9 cellular contexts compared by ENCODE assay signal in genomic region chr7:150514748-150515222, GRCh38. TPM values are rescaled to one million over a fixed set of nuclear protein-coding genes. Genes with fewer than 3 reads are reported as not detected.
DNase-seq lines count a peak whose midpoint lies in the region; ATAC-seq and TF ChIP-seq lines count a peak whose summit lies in the region.
"Had no signal": no experiment of that assay in that cellular context is flagged by ENCODE, and none has a peak within 500 bp of the region (broad histone marks: within the 10 kb centered on the region; RNA-seq: fewer than 3 reads in every experiment).

TSS of gene GIMAP7 (plus strand) at chr7:150514872. CDS start at chr7:150519975, 5,103 bp downstream.

- H2BK12ac ChIP-seq in mesenchymal stem cell (ENCODE audit: low read length in 2 of 2) = no peak within 1 kb of the TSS

- 65% methylated on average over 3 of the region's 3 CpGs for WGBS in mesenchymal stem cell

- H3K4me1 Mint-ChIP-seq in activated naive CD8-positive, alpha-beta T cell treated with anti-CD3 and anti-CD28 coated beads, Interleukin-2, amount 50 U/mL, for 24 hours = peaks cover 64% of the 10 kb centered on the region
- peaks cover 58 to 65% of the 10 kb centered on the region in 2 donors for H3K4me1 Mint-ChIP-seq in natural killer cell

- no peaks in the 10 kb centered on the region for H3K79me1 ChIP-seq in mesenchymal stem cell (replicated peaks; ENCODE audit: low read length, poor library complexity, severe bottlenecking)

- H3K36me3 Mint-ChIP-seq in activated naive CD8-positive, alpha-beta T cell treated with anti-CD3 and anti-CD28 coated beads, Interleukin-2, amount 50 U/mL, for 24 hours (ENCODE audit: low read depth) = peaks cover 5% of the 10 kb centered on the region
- peaks cover 49% of the 10 kb centered on the region for H3K36me3 Mint-ChIP-seq in natural killer cell

- H2BK15ac ChIP-seq in mesenchymal stem cell (ENCODE audit: low read depth, poor library complexity, severe bottlenecking) = no peak within 1 kb of the TSS

- no peak within 1 kb of the TSS for H3K23ac ChIP-seq in mesenchymal stem cell (ENCODE audit: low read length in 2 of 2)

- peak; percentile 43 for DNase-seq in activated naive CD8-positive, alpha-beta T cell treated with anti-CD3 and anti-CD28 coated beads, Interleukin-2, amount 50 U/mL, for 24 hours
- DNase-seq in natural killer cell = peak; percentile 46
- DNase-seq in mesenchymal stem cell = no peak
- no peak for DNase-seq in NCI-H2107 treated with DMSO at 0.1 percent for 48 hours (lab: John Stamatoyannopoulos, UW; ENCODE audit: unreplicated experiment)

- peak within 1 kb of the TSS; percentile 87 for H3K4me3 ChIP-seq in Loucy (ENCODE audit: low read length, poor library complexity, severe bottlenecking)
- no peak within 1 kb of the TSS for H3K4me3 ChIP-seq in mesenchymal stem cell (ENCODE audit: insufficient read depth in 1 of 2, low read depth in 1 of 2, low read length in 2 of 2)

- H3K4me1 ChIP-seq in Loucy (ENCODE audit: insufficient read depth, low read length, poor library complexity, severe bottlenecking) = peaks cover 52% of the 10 kb centered on the region
- no peaks in the 10 kb centered on the region for H3K4me1 ChIP-seq in mesenchymal stem cell (ENCODE audit: control insufficient read depth, insufficient read depth, low read depth, low read length)

- H3K27ac ChIP-seq in mesenchymal stem cell (ENCODE audit: low read length, poor library complexity, severe bottlenecking) = no peak within 1 kb of the TSS

- intact Hi-C loops in natural killer cell (cut with micrococcal nuclease) = loop anchor here (2.0 to 5.0 kb wide), 6 partner anchors 34 to 240 kb away; partner anchors contain the start of genes GIMAP2, GIMAP4 and GIMAP8

- H3K9me2 ChIP-seq in Loucy (replicated peaks; ENCODE audit: low read depth, low read length) = no peaks in the 10 kb centered on the region

- H3K9me3 ChIP-seq in Loucy (ENCODE audit: insufficient read depth, low read depth, low read length) (no peaks in the 10 kb centered on the region), mesenchymal stem cell (ENCODE audit: control insufficient read depth, low read length) (peaks cover 3% of the 10 kb centered on the region)

- H4K20me1 ChIP-seq in Loucy (ENCODE audit: insufficient read depth, low read length, poor library complexity, severe bottlenecking) = no peaks in the 10 kb centered on the region

- H3K18ac ChIP-seq in mesenchymal stem cell (ENCODE audit: low read depth in 1 of 2, low read length in 2 of 2) = no peak within 1 kb of the TSS

- TF ChIP-seq CTCF in Loucy (conservative IDR thresholded peaks at IDR 0.05; ENCODE audit: low read length) = no peak
- no peak for TF ChIP-seq CTCF in natural killer cell (IDR thresholded peaks at IDR 0.05)

- peaks cover 3% of the 10 kb centered on the region for H3K9me3 Mint-ChIP-seq in activated naive CD8-positive, alpha-beta T cell treated with anti-CD3 and anti-CD28 coated beads, Interleukin-2, amount 50 U/mL, for 24 hours
- peaks cover 0 to 7% of the 10 kb centered on the region in 2 donors for H3K9me3 Mint-ChIP-seq in natural killer cell

- peak within 1 kb of the TSS; percentile 98 for H3K27ac Mint-ChIP-seq in activated naive CD8-positive, alpha-beta T cell treated with anti-CD3 and anti-CD28 coated beads, Interleukin-2, amount 50 U/mL, for 24 hours
- H3K27ac Mint-ChIP-seq in natural killer cell = peak within 1 kb of the TSS; percentile 96 to 100

- H3K4ac ChIP-seq in mesenchymal stem cell (ENCODE audit: low read depth in 1 of 2, low read length in 2 of 2) = no peak within 1 kb of the TSS

- H3K27me3 ChIP-seq in Loucy (ENCODE audit: insufficient read depth, low read length, poor library complexity, severe bottlenecking) (no peaks in the 10 kb centered on the region), mesenchymal stem cell (ENCODE audit: control insufficient read depth in 1 of 2, insufficient read depth in 1 of 2, low read length in 2 of 2) (no peaks in the 10 kb centered on the region)

- H3K4me2 ChIP-seq in Loucy (ENCODE audit: low read depth, low read length, poor library complexity, severe bottlenecking) (peak within 1 kb of the TSS; percentile 78), mesenchymal stem cell (ENCODE audit: low read length, poor library complexity, severe bottlenecking) (no peak within 1 kb of the TSS)

- H3K9ac ChIP-seq in Loucy (ENCODE audit: low read depth, low read length, poor library complexity, severe bottlenecking) (peak within 1 kb of the TSS; percentile 82), mesenchymal stem cell (ENCODE audit: low read length) (no peak within 1 kb of the TSS)

- no peak within 1 kb of the TSS for H2BK5ac ChIP-seq in mesenchymal stem cell (ENCODE audit: low read depth, low read length, poor library complexity, severe bottlenecking)

- ATAC-seq in GM19324 (IDR thresholded peaks at IDR 0.05; ENCODE audit: low FRiP score, unreplicated experiment) (peak; percentile 54), natural killer cell (peak; percentile 74 to 84 (median 81)), HG02678 (IDR thresholded peaks at IDR 0.05; ENCODE audit: unreplicated experiment) (no peak), GM18858 (IDR thresholded peaks at IDR 0.05; ENCODE audit: unreplicated experiment) (no peak)
- ATAC-seq in activated naive CD8-positive, alpha-beta T cell treated with anti-CD3 and anti-CD28 coated beads, Interleukin-2, amount 50 U/mL, for 24 hours = peak; percentile 69

- peaks cover 1% of the 10 kb centered on the region; the same call in 1 of the 2 replicates for H3K36me3 ChIP-seq in Loucy (ENCODE audit: insufficient read depth, low read length)
- H3K36me3 ChIP-seq in mesenchymal stem cell (ENCODE audit: control insufficient read depth in 1 of 2, insufficient read depth in 2 of 2, low read depth in 1 of 2, low read length in 2 of 2) = no peaks in the 10 kb centered on the region

- H3K27me3 Mint-ChIP-seq in activated naive CD8-positive, alpha-beta T cell treated with anti-CD3 and anti-CD28 coated beads, Interleukin-2, amount 50 U/mL, for 24 hours = no peaks in the 10 kb centered on the region
- H3K27me3 Mint-ChIP-seq in natural killer cell (ENCODE audit: low read depth in 2 of 2) = no peaks in the 10 kb centered on the region

- H2AFZ ChIP-seq in Loucy (ENCODE audit: low read length) = peak within 1 kb of the TSS; percentile 90
- H2AFZ ChIP-seq in mesenchymal stem cell (ENCODE audit: low read depth, low read length) = no peak within 1 kb of the TSS

- H4K91ac ChIP-seq in mesenchymal stem cell (ENCODE audit: low read length) = no peak within 1 kb of the TSS

- no peak within 1 kb of the TSS for H2AK5ac ChIP-seq in mesenchymal stem cell (ENCODE audit: low read length, severe bottlenecking)

- H3F3A ChIP-seq in Loucy (ENCODE audit: low read depth) = no peaks in the 10 kb centered on the region

- no peak within 1 kb of the TSS for H4K8ac ChIP-seq in mesenchymal stem cell (ENCODE audit: low read length)

- H3K4me3 Mint-ChIP-seq in activated naive CD8-positive, alpha-beta T cell treated with anti-CD3 and anti-CD28 coated beads, Interleukin-2, amount 50 U/mL, for 24 hours = peak within 1 kb of the TSS; percentile 98
- peak within 1 kb of the TSS; percentile 100 for H3K4me3 Mint-ChIP-seq in natural killer cell

- no peak within 1 kb of the TSS for H3K14ac ChIP-seq in mesenchymal stem cell (ENCODE audit: low read length in 2 of 2)

- H2BK120ac ChIP-seq in mesenchymal stem cell (ENCODE audit: low read depth, low read length) = no peak within 1 kb of the TSS

- peaks cover 58% of the 10 kb centered on the region for H3K79me2 ChIP-seq in Loucy (ENCODE audit: insufficient read depth, low read length)

RNA-seq across cellular contexts. Expression of gene GIMAP7, which starts in this region (rescaled TPM):
- 100 to 1,000 TPM in 1 of 3 donors, 10 to 100 TPM in 2; 66.3 to 100 (median 67.6) TPM for total RNA-seq in natural killer cell
- polyA plus RNA-seq in mesenchymal stem cell (2013, experiment 1 of 2) = not detected
- not detected for polyA plus RNA-seq in mesenchymal stem cell (2013, experiment 2 of 2)
- total RNA-seq: fibroblast of lung had no signal
- polyA plus RNA-seq: fibroblast of lung had no signal

Comparison
In these comparisons a context has a peak if more than half of its experiments do, and no peak if none do; other contexts are left out.
1. ATAC-seq: peak in GM19324 (single experiment), activated naive CD8-positive, alpha-beta T cell treated with anti-CD3 and anti-CD28 coated beads, Interleukin-2, amount 50 U/mL, for 24 hours (single experiment) and natural killer cell (3 of 3); none in HG02678 (single experiment) and GM18858 (single experiment).
2. DNase-seq: peak in activated naive CD8-positive, alpha-beta T cell treated with anti-CD3 and anti-CD28 coated beads, Interleukin-2, amount 50 U/mL, for 24 hours (single experiment) and natural killer cell (single experiment); none in mesenchymal stem cell (single experiment) and NCI-H2107 treated with DMSO at 0.1 percent for 48 hours (single experiment).